8 cellular contexts compared by ENCODE assay signal in the genomic region with DNA sequence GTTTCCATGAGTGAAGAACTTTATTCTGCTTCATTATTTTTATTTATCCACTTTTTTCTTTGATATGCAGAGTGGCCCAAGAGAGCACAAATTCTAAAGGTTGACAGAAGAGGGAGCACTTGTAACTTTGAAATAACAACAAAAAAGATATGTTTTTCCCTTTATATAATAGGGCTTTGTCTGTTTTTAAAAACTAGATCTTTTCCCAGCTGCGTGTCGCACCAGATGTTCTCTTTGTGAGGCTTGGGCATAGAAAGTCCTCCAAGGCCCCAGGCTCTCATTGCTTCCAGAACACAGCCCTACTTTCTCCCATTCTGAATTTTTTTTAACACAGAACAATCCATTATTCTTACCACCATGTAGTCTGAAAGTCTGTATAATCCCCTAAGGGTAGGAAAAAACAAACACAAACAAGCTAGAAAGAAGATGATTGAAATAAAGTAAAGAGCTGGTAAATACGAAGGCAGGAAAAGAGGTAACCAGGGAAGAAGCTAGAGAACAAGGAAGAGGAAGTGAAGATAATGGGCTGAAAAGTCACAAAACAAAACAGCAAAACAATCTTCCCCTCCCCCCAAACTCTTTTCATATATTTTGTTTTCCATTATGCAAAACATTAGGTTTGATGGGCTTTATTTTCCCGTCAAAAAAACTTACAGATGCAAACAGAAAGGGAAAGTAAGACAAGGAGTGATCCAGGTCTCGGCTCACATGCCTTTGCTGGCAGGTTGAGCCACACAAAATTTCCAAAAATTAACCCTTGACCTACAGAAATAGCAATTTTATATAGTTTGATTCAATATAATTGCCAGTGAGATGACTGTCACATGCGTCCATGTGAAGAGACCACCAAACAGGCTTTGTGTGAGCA.
DNase-seq lines count a peak whose midpoint lies in the region; ATAC-seq and TF ChIP-seq lines count a peak whose summit lies in the region.

No MANE protein-coding gene starts in this region.

- H3K4me3 ChIP-seq in HCT116 (replicated peaks in 1 of 2; ENCODE audit: low read depth in 1 of 2, low read length in 2 of 2) (no peak overlapping the region), heart right ventricle (peak overlapping the region in 1 of 10 donors; percentile 12), skeletal muscle tissue (ENCODE audit: low read length in 3 of 3) (peak overlapping the region in 1 of 3 donors; percentile 32)

- H3K4me1 Mint-ChIP-seq in activated T-helper 1 cell treated with anti-CD3 and anti-CD28 coated beads, Interleukin-12 subunit alpha, Interleukin-12 subunit beta, Interleukin-2, Interleukin-4 antibody, amounts not matched to agents 30 ng/mL and 10 ng/mL and 1 ng/mL, durations not matched to agents 14 hours and 24 hours and 36 hours (ENCODE audit: low read depth), result peaks cover 12% of the 10 kb centered on the region

- 47 to 52% methylated on average over 6 of the region's 6 CpGs for WGBS in heart right ventricle, 2 donors

- H3K4me1 ChIP-seq in HCT116 (ENCODE audit: control insufficient read depth in 1 of 2, insufficient read depth in 2 of 2, low read length in 2 of 2) (peaks cover 0 to 4% of the 10 kb centered on the region in 2 experiments; a peak in 2 of 4 replicates), heart right ventricle (peaks cover 0 to 55% (median 33%) of the 10 kb centered on the region in 9 donors), skeletal muscle tissue (ENCODE audit: control insufficient read depth in 3 of 3, insufficient read depth in 3 of 3, low read length in 3 of 3) (peaks cover 6 to 20% (median 7%) of the 10 kb centered on the region in 3 donors)

- H3K9me2 ChIP-seq in HCT116 (ENCODE audit: insufficient read depth), result no peaks in the 10 kb centered on the region

- H3K9me3 ChIP-seq in HCT116 (ENCODE audit: control insufficient read depth in 1 of 2, insufficient read depth in 1 of 2, low read depth in 1 of 2, low read length in 2 of 2) (no peaks in the 10 kb centered on the region), heart right ventricle (peaks cover 0 to 4% (median 0%) of the 10 kb centered on the region in 11 donors), skeletal muscle tissue (ENCODE audit: control insufficient read depth in 3 of 3, low read length in 3 of 3) (no peaks in the 10 kb centered on the region)

- H4K20me1 ChIP-seq in HCT116 (ENCODE audit: insufficient read depth), result no peaks in the 10 kb centered on the region

- H3K4me2 ChIP-seq in HCT116 (ENCODE audit: low read length), result no peak overlapping the region

- RAD21 ChIA-PET in HCT116 (lab: Charles Lee; ENCODE audit: low non-redundant PET in 1 of 2, low total read pairs in 2 of 2, uncharacterized antibody in 2 of 2, unreplicated experiment in 2 of 2), result no interaction called here

- CTCF ChIA-PET in HCT116 (lab: Charles Lee), result interaction anchor here (0.6 to 2.2 kb wide), 6 partner anchors 9 to 118 kb away, joined by 3 to 9 read pairs (median 4); no protein-coding TSS in a partner anchor

- peak; percentile 82 for TF ChIP-seq RAD21 in HCT116 (IDR thresholded peaks at IDR 0.05; ENCODE audit: low read depth)

- no peak overlapping the region for H3K27ac Mint-ChIP-seq in activated T-helper 1 cell treated with anti-CD3 and anti-CD28 coated beads, Interleukin-12 subunit alpha, Interleukin-12 subunit beta, Interleukin-2, Interleukin-4 antibody, amounts not matched to agents 30 ng/mL and 10 ng/mL and 1 ng/mL, durations not matched to agents 14 hours and 24 hours and 36 hours

- H3K9ac ChIP-seq in HCT116 (ENCODE audit: low read length), result no peak overlapping the region
- H3K9ac ChIP-seq in skeletal muscle tissue (ENCODE audit: low read depth in 1 of 3, low read length in 3 of 3), result peak overlapping the region in 1 of 3 donors; percentile 7

- no peak overlapping the region for H3K27ac ChIP-seq in HCT116 (ENCODE audit: low read depth, low read length)
- peak overlapping the region; percentile 53 to 89 (median 74) for H3K27ac ChIP-seq in heart right ventricle
- peak overlapping the region; percentile 64 for H3K27ac ChIP-seq in skeletal muscle tissue (ENCODE audit: low read depth, low read length)

- peak; percentile 49 to 82 (median 64); a peak in 4 of 6 replicates for TF ChIP-seq CTCF in HCT116 (IDR thresholded peaks at IDR 0.05 in 2 of 3, conservative IDR thresholded peaks at IDR 0.05 in 1 of 3; ENCODE audit: borderline replicate concordance in 1 of 3, insufficient read depth in 1 of 3, low read depth in 2 of 3, low read length in 2 of 3)
- peak in 7 of 9 donors; percentile 34 to 52 (median 44) for TF ChIP-seq CTCF in heart right ventricle (IDR thresholded peaks at IDR 0.05)

- no TSS peak for BruUV-seq in HCT116 (replicated peaks; lab: Mats Ljungman, UMichigan)

- POLR2A ChIA-PET in HCT116 (lab: Charles Lee), result no interaction called here

- H3K79me2 ChIP-seq in HCT116 (ENCODE audit: insufficient read depth, low read length), result no peaks in the 10 kb centered on the region

- H3K27me3 ChIP-seq in HCT116 (ENCODE audit: insufficient read depth, low read length) (no peaks in the 10 kb centered on the region), heart right ventricle (peaks cover 0 to 6% (median 0%) of the 10 kb centered on the region in 7 donors), skeletal muscle tissue (ENCODE audit: control insufficient read depth in 3 of 3, insufficient read depth in 3 of 3, low read length in 3 of 3) (no peaks in the 10 kb centered on the region)

- H3K36me3 ChIP-seq in HCT116 (ENCODE audit: control insufficient read depth in 1 of 2, insufficient read depth in 2 of 2, low read length in 2 of 2) (no peaks in the 10 kb centered on the region), heart right ventricle (no peaks in the 10 kb centered on the region), skeletal muscle tissue (ENCODE audit: control insufficient read depth in 3 of 3, insufficient read depth in 3 of 3, low read length in 3 of 3) (no peaks in the 10 kb centered on the region)

- peak; percentile 52 to 56 for DNase-seq in AML-193 (lab: John Stamatoyannopoulos, UW)
- no peak for DNase-seq in HCT116 (ENCODE audit: low read depth, low spot score)
- no peak for DNase-seq in activated T-helper 1 cell treated with anti-CD3 and anti-CD28 coated beads, Interleukin-12 subunit alpha, Interleukin-12 subunit beta, Interleukin-2, Interleukin-4 antibody, amounts not matched to agents 30 ng/mL and 10 ng/mL and 1 ng/mL, durations not matched to agents 14 hours and 24 hours and 36 hours (ENCODE audit: low spot score)
- DNase-seq in heart right ventricle, result peak in 1 of 2 donors; percentile 53
- no peak for DNase-seq in effector CD4-positive, alpha-beta T cell
- DNase-seq in NCI-H446 (lab: John Stamatoyannopoulos, UW), result no peak

- peaks cover 22% of the 10 kb centered on the region for H3K27me3 Mint-ChIP-seq in activated T-helper 1 cell treated with anti-CD3 and anti-CD28 coated beads, Interleukin-12 subunit alpha, Interleukin-12 subunit beta, Interleukin-2, Interleukin-4 antibody, amounts not matched to agents 30 ng/mL and 10 ng/mL and 1 ng/mL, durations not matched to agents 14 hours and 24 hours and 36 hours (ENCODE audit: insufficient read depth)

- TF ChIP-seq POLR2A in HCT116 (IDR thresholded peaks at IDR 0.05; ENCODE audit: borderline replicate concordance, extremely low read depth, insufficient read depth, insufficient read length), result no peak

- peak overlapping the region; percentile 8 for H3K4me3 Mint-ChIP-seq in activated T-helper 1 cell treated with anti-CD3 and anti-CD28 coated beads, Interleukin-12 subunit alpha, Interleukin-12 subunit beta, Interleukin-2, Interleukin-4 antibody, amounts not matched to agents 30 ng/mL and 10 ng/mL and 1 ng/mL, durations not matched to agents 14 hours and 24 hours and 36 hours

- peak overlapping the region; percentile 96 for H2AFZ ChIP-seq in HCT116 (ENCODE audit: low read depth, low read length, poor library complexity, severe bottlenecking)

- H3K36me3 Mint-ChIP-seq in activated T-helper 1 cell treated with anti-CD3 and anti-CD28 coated beads, Interleukin-12 subunit alpha, Interleukin-12 subunit beta, Interleukin-2, Interleukin-4 antibody, amounts not matched to agents 30 ng/mL and 10 ng/mL and 1 ng/mL, durations not matched to agents 14 hours and 24 hours and 36 hours (ENCODE audit: low read depth), result no peaks in the 10 kb centered on the region

- intact Hi-C loops in HCT116 (cut with micrococcal nuclease) (loop anchor here (1.0 to 5.0 kb wide), 2 partner anchors 112 to 177 kb away; no protein-coding TSS in a partner anchor), heart right ventricle (cut with DNase I) (loop anchor here in 2 of 10 donors (5.0 to 10.0 kb wide), 3 partner anchors 60 to 177 kb away; no protein-coding TSS in a partner anchor)
- intact Hi-C loops in activated T-helper 1 cell treated with anti-CD3 and anti-CD28 coated beads, Interleukin-12 subunit alpha, Interleukin-12 subunit beta, Interleukin-2, Interleukin-4 antibody, amounts not matched to agents 30 ng/mL and 10 ng/mL and 1 ng/mL, durations not matched to agents 14 hours and 24 hours and 36 hours (cut with micrococcal nuclease), result no loop called here

- no peaks in the 10 kb centered on the region for H3K9me3 Mint-ChIP-seq in activated T-helper 1 cell treated with anti-CD3 and anti-CD28 coated beads, Interleukin-12 subunit alpha, Interleukin-12 subunit beta, Interleukin-2, Interleukin-4 antibody, amounts not matched to agents 30 ng/mL and 10 ng/mL and 1 ng/mL, durations not matched to agents 14 hours and 24 hours and 36 hours

- peak; percentile 83 for ATAC-seq in HCT116
- peak; percentile 45 to 84 (median 74) for ATAC-seq in heart right ventricle
- ATAC-seq in HG03442 (IDR thresholded peaks at IDR 0.05; ENCODE audit: unreplicated experiment), result no peak

TF ChIP-seq in HCT116, 20 proteins besides CTCF, POLR2A, EP300 and RAD21 (continues in another document):
- TF ChIP-seq ZFX (IDR thresholded peaks at IDR 0.05) (no peak), EGR1 (IDR thresholded peaks at IDR 0.05; ENCODE audit: low read depth) (no peak), SP1 (IDR thresholded peaks at IDR 0.05; ENCODE audit: low read depth) (no peak), ELF1 (IDR thresholded peaks at IDR 0.05; ENCODE audit: borderline replicate concordance, low read depth) (no peak), ZNF274 (IDR thresholded peaks at IDR 0.05; ENCODE audit: low read depth, low read length) (no peak)
- TF ChIP-seq, protein P1, sequence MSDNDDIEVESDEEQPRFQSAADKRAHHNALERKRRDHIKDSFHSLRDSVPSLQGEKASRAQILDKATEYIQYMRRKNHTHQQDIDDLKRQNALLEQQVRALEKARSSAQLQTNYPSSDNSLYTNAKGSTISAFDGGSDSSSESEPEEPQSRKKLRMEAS (IDR thresholded peaks at IDR 0.05), result no peak
- TF ChIP-seq, protein P2, sequence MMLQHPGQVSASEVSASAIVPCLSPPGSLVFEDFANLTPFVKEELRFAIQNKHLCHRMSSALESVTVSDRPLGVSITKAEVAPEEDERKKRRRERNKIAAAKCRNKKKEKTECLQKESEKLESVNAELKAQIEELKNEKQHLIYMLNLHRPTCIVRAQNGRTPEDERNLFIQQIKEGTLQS (IDR thresholded peaks at IDR 0.05), result no peak

Comparison
In these comparisons a context has a peak if more than half of its experiments do, and no peak if none do; other contexts are left out.
1. DNase-seq: peak in AML-193 (2 of 2); none in HCT116 (single experiment), activated T-helper 1 cell treated with anti-CD3 and anti-CD28 coated beads, Interleukin-12 subunit alpha, Interleukin-12 subunit beta, Interleukin-2, Interleukin-4 antibody, amounts not matched to agents 30 ng/mL and 10 ng/mL and 1 ng/mL, durations not matched to agents 14 hours and 24 hours and 36 hours (single experiment), effector CD4-positive, alpha-beta T cell (single experiment) and NCI-H446 (0 of 2).